Comparison of ENCODE assay signal across 31 cellular contexts in the genomic region with DNA sequence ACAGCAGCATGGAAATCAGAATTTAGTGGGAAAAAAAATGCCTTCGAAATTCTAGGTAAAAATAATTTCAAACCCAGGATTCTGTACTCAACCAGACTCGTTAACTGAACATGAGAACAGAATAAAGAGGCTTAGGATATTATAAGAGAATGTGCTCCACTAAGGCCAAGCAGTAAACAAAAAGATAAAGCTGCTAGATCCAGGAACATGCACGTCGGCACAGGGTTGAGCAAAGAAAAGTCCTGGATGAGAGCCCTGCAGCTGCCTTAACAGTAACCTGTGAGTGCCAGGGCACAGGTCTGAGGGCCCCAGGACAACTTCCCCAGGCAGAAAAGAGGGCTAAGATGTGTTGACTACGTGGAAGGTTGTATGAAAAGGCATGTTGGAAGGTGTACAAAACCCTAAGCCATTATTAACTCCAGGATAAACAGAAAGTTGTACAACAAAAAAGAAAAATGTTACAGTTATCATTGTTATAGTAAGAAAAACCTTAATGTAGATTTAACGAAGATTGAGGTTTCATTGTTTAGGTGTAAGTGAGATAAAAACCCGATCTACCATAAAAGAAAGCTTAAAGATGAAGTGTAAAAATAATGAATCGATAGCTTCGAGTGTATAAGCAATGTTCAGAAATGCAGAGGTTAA. TPM values are rescaled to one million over a fixed set of nuclear protein-coding genes. Genes with fewer than 3 reads are reported as not detected.
"Had no signal": no experiment of that assay in that cellular context is flagged by ENCODE, and none has a peak within 500 bp of the region (broad histone marks: within the 10 kb centered on the region; RNA-seq: fewer than 3 reads in every experiment).

No MANE protein-coding gene starts in this region.

- H3K4me1 ChIP-seq: heart right ventricle, left lung, lower lobe of right lung, thyroid gland had no signal

- H3K4me1 Mint-ChIP-seq: activated T-helper 17 cell treated with anti-CD3 and anti-CD28 coated beads, Interleukin-2, amount 50 U/mL, for 72 hours; endodermal cell; stimulated activated memory B cell treated with anti-CD40 and anti-IgM and Interleukin-4, amounts not matched to agents 10 μg/mL and 1 μg/mL and 100 μg/mL, for 72 hours had no signal

- H3K27ac ChIP-seq: heart right ventricle, left lung, lower lobe of right lung, thyroid gland had no signal

- ATAC-seq: activated T-cell treated with anti-CD3 and anti-CD28 coated beads, Interleukin-2, amount 50 U/mL, for 4 hours; activated T-helper 17 cell treated with anti-CD3 and anti-CD28 coated beads, Interleukin-2, amount 50 U/mL, for 72 hours; esophagus mucosa; heart right ventricle; left lung; lower lobe of right lung; mucosa of descending colon; stimulated activated memory B cell treated with anti-CD40 and anti-IgM and Interleukin-4, amounts not matched to agents 10 μg/mL and 1 μg/mL and 100 μg/mL, for 72 hours; stimulated activated naive CD8-positive, alpha-beta T cell treated with anti-CD3 and anti-CD28 coated beads, Interleukin-15, amount 100 ng/mL, for 72 hours had no signal

- H3K4me3 Mint-ChIP-seq: activated CD4-positive, alpha-beta memory T cell treated with anti-CD3 and anti-CD28 coated beads for 36 hours; activated T-cell treated with anti-CD3 and anti-CD28 coated beads, Interleukin-2, amount 50 U/mL, for 4 hours; activated T-helper 17 cell treated with anti-CD3 and anti-CD28 coated beads, Interleukin-2, amount 50 U/mL, for 72 hours; endodermal cell; nephron; stimulated activated memory B cell treated with anti-CD40 and anti-IgM and Interleukin-4, amounts not matched to agents 10 μg/mL and 1 μg/mL and 100 μg/mL, for 72 hours; stimulated activated naive CD8-positive, alpha-beta T cell treated with anti-CD3 and anti-CD28 coated beads, Interleukin-15, amount 100 ng/mL, for 72 hours had no signal

- H3K27ac Mint-ChIP-seq: activated CD4-positive, alpha-beta memory T cell treated with anti-CD3 and anti-CD28 coated beads for 36 hours; activated T-helper 17 cell treated with anti-CD3 and anti-CD28 coated beads, Interleukin-2, amount 50 U/mL, for 72 hours; endodermal cell; stimulated activated memory B cell treated with anti-CD40 and anti-IgM and Interleukin-4, amounts not matched to agents 10 μg/mL and 1 μg/mL and 100 μg/mL, for 72 hours had no signal

- H3K36me3 ChIP-seq: heart right ventricle, left lung, lower lobe of right lung, thyroid gland had no signal

- H3K9me3 Mint-ChIP-seq: activated CD4-positive, alpha-beta memory T cell treated with anti-CD3 and anti-CD28 coated beads for 36 hours had no signal

- H3K36me3 Mint-ChIP-seq: activated CD4-positive, alpha-beta memory T cell treated with anti-CD3 and anti-CD28 coated beads for 36 hours; stimulated activated memory B cell treated with anti-CD40 and anti-IgM and Interleukin-4, amounts not matched to agents 10 μg/mL and 1 μg/mL and 100 μg/mL, for 72 hours had no signal

- DNase-seq: activated CD4-positive, alpha-beta memory T cell treated with anti-CD3 and anti-CD28 coated beads for 36 hours; activated CD4-positive, alpha-beta T cell treated with anti-CD3 and anti-CD28 coated beads for 48 hours; activated gamma-delta T cell treated with Interleukin-2 at 50 U/mL for 16 hours; activated naive CD4-positive, alpha-beta T cell treated with anti-CD3 and anti-CD28 coated beads, Interleukin-2, amount 50 U/mL, for 16 hours; activated T-cell treated with anti-CD3 and anti-CD28 coated beads, Interleukin-2, amount 50 U/mL, for 4 hours; amniotic stem cell; central memory CD4-positive, alpha-beta T cell; endodermal cell; foreskin fibroblast; heart right ventricle; left lung; lower lobe of right lung; mesendoderm; mucosa of descending colon; posterior cingulate gyrus; retina; stimulated activated CD4-positive, alpha-beta T cell treated with anti-CD3 and anti-CD28 coated beads, Interleukin-1b, Interleukin-23, amount 100 ng/mL, for 48 hours; stimulated activated CD4-positive, alpha-beta T cell treated with anti-CD3 and anti-CD28 coated beads, Interleukin-4, amount 100 ng/mL, for 4 hours; stimulated activated CD8-positive, alpha-beta memory T cell treated with anti-CD3 and anti-CD28 coated beads, Interleukin-4, amount 100 ng/mL, for 48 hours; stimulated activated naive CD8-positive, alpha-beta T cell treated with anti-CD3 and anti-CD28 coated beads, Interleukin-15, amount 100 ng/mL, for 72 hours; substantia nigra; thyroid gland had no signal

- H3K27me3 ChIP-seq: thyroid gland had no signal

- H3K4me3 ChIP-seq: heart right ventricle, left lung, lower lobe of right lung, mucosa of descending colon, smooth muscle cell, thyroid gland had no signal

RNA-seq across cellular contexts. Expression of a gene that starts 42.3 kb away (rescaled TPM):
- total RNA-seq: activated CD4-positive, alpha-beta memory T cell treated with anti-CD3 and anti-CD28 coated beads for 36 hours; activated CD8-positive, alpha-beta memory T cell treated with anti-CD3 and anti-CD28 coated beads for 36 hours; activated T-cell treated with anti-CD3 and anti-CD28 coated beads, Interleukin-2, amount 50 U/mL, for 4 hours; activated T-helper 17 cell treated with anti-CD3 and anti-CD28 coated beads, Interleukin-2, amount 50 U/mL, for 72 hours; heart right ventricle; kidney epithelial cell; left lung; lower lobe of right lung; osteoblast; smooth muscle cell; T-helper 1 cell treated with Interleukin-12 subunit alpha and Interleukin-12 subunit beta and Interleukin-4 antibody, amounts not matched to agents 30 ng/mL and 1 ng/mL, for 36 hours; thyroid gland had no signal
